ENCODE assay signal across 9 cellular contexts in genomic region chr1:9280015-9280860, GRCh38. TPM values are rescaled to one million over a fixed set of nuclear protein-coding genes. Genes with fewer than 3 reads are reported as not detected.
A peak's percentile ranks its signal among the peaks of the same experiment; 100 is the strongest.
DNase-seq lines count a peak whose midpoint lies in the region; ATAC-seq and TF ChIP-seq lines count a peak whose summit lies in the region.
"Had no signal": no experiment of that assay in that cellular context is flagged by ENCODE, and none has a peak within 500 bp of the region (broad histone marks: within the 10 kb centered on the region; RNA-seq: fewer than 3 reads in every experiment).

No MANE protein-coding gene starts in this region.

- no peak for ATAC-seq in GM18517 (IDR thresholded peaks at IDR 0.05; ENCODE audit: unreplicated experiment)

- H3K4me1 Mint-ChIP-seq in T-helper 2 cell treated with Interferon-gamma antibody and Interleukin-4, amounts not matched to agents 5 μg/mL and 100 μg/mL, for 36 hours (ENCODE audit: low read depth): peaks cover 68% of the 10 kb centered on the region
- peaks cover 15% of the 10 kb centered on the region for H3K4me1 Mint-ChIP-seq in mesothelial cell of epicardium

- H3K4me3 Mint-ChIP-seq in T-helper 2 cell treated with Interferon-gamma antibody and Interleukin-4, amounts not matched to agents 5 μg/mL and 100 μg/mL, for 36 hours: peak overlapping the region; percentile 52
- H3K4me3 Mint-ChIP-seq in mesothelial cell of epicardium: peak overlapping the region; percentile 50

- TF ChIP-seq POLR2A in thyroid gland (IDR thresholded peaks at IDR 0.05): no peak

- H3K27ac ChIP-seq in thyroid gland: no peak overlapping the region
- H3K27ac ChIP-seq: 22Rv1 had no signal

- no peak overlapping the region for H3K27ac Mint-ChIP-seq in T-helper 2 cell treated with Interferon-gamma antibody and Interleukin-4, amounts not matched to agents 5 μg/mL and 100 μg/mL, for 36 hours
- H3K27ac Mint-ChIP-seq in mesothelial cell of epicardium: peak overlapping the region; percentile 21

- peaks cover 16% of the 10 kb centered on the region for H3K36me3 Mint-ChIP-seq in T-helper 2 cell treated with Interferon-gamma antibody and Interleukin-4, amounts not matched to agents 5 μg/mL and 100 μg/mL, for 36 hours (ENCODE audit: low read depth)
- H3K36me3 Mint-ChIP-seq in mesothelial cell of epicardium: peaks cover 4% of the 10 kb centered on the region

- 49 to 57% methylated on average over 16 to 19 of the region's 36 CpGs for WGBS in thyroid gland, 2 donors

- no peaks in the 10 kb centered on the region for H3K36me3 ChIP-seq in thyroid gland

- intact Hi-C loops in thyroid gland (cut with DNase I): loop anchor here (10.0 kb wide), 1 partner anchor 295 kb away; no protein-coding TSS in a partner anchor

- H3K9me3 Mint-ChIP-seq in T-helper 2 cell treated with Interferon-gamma antibody and Interleukin-4, amounts not matched to agents 5 μg/mL and 100 μg/mL, for 36 hours: peaks cover 15% of the 10 kb centered on the region
- H3K9me3 Mint-ChIP-seq in mesothelial cell of epicardium: peaks cover 11% of the 10 kb centered on the region

- H3K27me3 ChIP-seq in thyroid gland: no peaks in the 10 kb centered on the region

- peaks cover 8 to 37% of the 10 kb centered on the region in 2 donors for H3K4me1 ChIP-seq in thyroid gland

- DNase-seq in DMS 273 (lab: John Stamatoyannopoulos, UW; ENCODE audit: unreplicated experiment) (peak; percentile 50), DMS 273 treated with DMSO at 0.1 percent for 48 hours (lab: John Stamatoyannopoulos, UW) (no peak), brain pericyte (ENCODE audit: low read depth, low spot score) (peak; percentile 38), mesothelial cell of epicardium (ENCODE audit: low spot score in 2 of 2, unreplicated experiment in 2 of 2) (no peak), thyroid gland (peak; percentile 40 to 42), HT-29 (ENCODE audit: low spot score) (no peak)
- DNase-seq in T-helper 2 cell treated with Interferon-gamma antibody and Interleukin-4, amounts not matched to agents 5 μg/mL and 100 μg/mL, for 36 hours (ENCODE audit: low spot score): peak; percentile 80

- H3K4me3 ChIP-seq in thyroid gland (replicated peaks in 1 of 3): no peak overlapping the region

- no peaks in the 10 kb centered on the region for H3K9me3 ChIP-seq in thyroid gland

- no peaks in the 10 kb centered on the region for H3K27me3 Mint-ChIP-seq in T-helper 2 cell treated with Interferon-gamma antibody and Interleukin-4, amounts not matched to agents 5 μg/mL and 100 μg/mL, for 36 hours (ENCODE audit: low read depth)
- H3K27me3 Mint-ChIP-seq in mesothelial cell of epicardium (ENCODE audit: low read depth): peaks cover 4% of the 10 kb centered on the region

- TF ChIP-seq CTCF in mesothelial cell of epicardium (IDR thresholded peaks at IDR 0.05; ENCODE audit: unreplicated experiment): no peak
- TF ChIP-seq CTCF in thyroid gland (IDR thresholded peaks at IDR 0.05): no peak

RNA-seq across cellular contexts. Expression of gene SPSB1, which starts 12.5 kb away (rescaled TPM):
- 22.0 to 24.8 TPM (median 23.9 TPM) in 3 replicates for total RNA-seq in mesothelial cell of epicardium
- total RNA-seq in thyroid gland: 10 to 100 TPM; 30.5 to 65.0 (median 36.2) TPM
- total RNA-seq in HT-29 (2014; rRNA removed; shearing (Covaris generic)): 8.3 and 11.9 TPM in 2 replicates

RNA-seq across cellular contexts. Expression of gene H6PD, which starts 45.7 kb away (rescaled TPM):
- 71.2 to 74.6 TPM (median 73.1 TPM) in 3 replicates for total RNA-seq in mesothelial cell of epicardium
- 10 to 100 TPM; 36.3 to 64.2 (median 43.6) TPM for total RNA-seq in thyroid gland
- 7.6 and 10.0 TPM in 2 replicates for total RNA-seq in HT-29 (2014; rRNA removed; shearing (Covaris generic))

Comparison
In these comparisons a context has a peak if more than half of its experiments do, and no peak if none do; other contexts are left out.
1. DNase-seq: peak in DMS 273 (single experiment), T-helper 2 cell treated with Interferon-gamma antibody and Interleukin-4, amounts not matched to agents 5 μg/mL and 100 μg/mL, for 36 hours (single experiment), brain pericyte (single experiment) and thyroid gland (2 of 2); none in DMS 273 treated with DMSO at 0.1 percent for 48 hours (single experiment), mesothelial cell of epicardium (0 of 2) and HT-29 (single experiment).